ENCODE assay signal across 19 cellular contexts in the genomic region with DNA sequence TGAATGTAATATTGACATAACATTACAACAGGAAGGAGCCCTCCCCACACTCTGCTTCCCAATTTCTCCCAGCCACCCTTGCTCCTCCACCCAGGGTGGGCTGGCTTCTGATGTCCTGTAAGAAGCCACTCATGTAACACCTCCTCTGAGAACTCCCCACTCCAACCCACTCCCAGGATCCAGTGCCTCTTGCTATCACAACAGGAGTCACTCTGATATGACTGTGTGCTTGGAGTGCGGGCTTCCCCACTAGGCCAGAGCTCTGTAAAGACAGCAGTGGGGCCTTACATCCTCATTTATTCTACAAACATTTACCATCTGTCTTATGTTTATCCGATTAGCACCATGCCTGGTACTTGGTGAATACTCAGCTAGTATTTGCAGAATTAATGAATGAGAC.
DNase-seq lines count a peak whose midpoint lies in the region; ATAC-seq and TF ChIP-seq lines count a peak whose summit lies in the region.
"Had no signal": no experiment of that assay in that cellular context is flagged by ENCODE, and none has a peak within 500 bp of the region (broad histone marks: within the 10 kb centered on the region; RNA-seq: fewer than 3 reads in every experiment).

No MANE protein-coding gene starts in this region.

- H3K27ac ChIP-seq in right atrium auricular region = no peak overlapping the region
- H3K27ac ChIP-seq: 22Rv1, A549, C4-2B had no signal

- DNase-seq in NCI-H82 (lab: John Stamatoyannopoulos, UW) (peak; percentile 41), NCI-H82 treated with DMSO at 0.1 percent for 48 hours (lab: John Stamatoyannopoulos, UW; ENCODE audit: unreplicated experiment) (no peak), right atrium auricular region (ENCODE audit: low spot score) (peak; percentile 32), Right ventricle myocardium superior (no peak), osteocyte (ENCODE audit: extremely low spot score, unreplicated experiment) (peak; percentile 56), islet precursor cell (no peak), NCI-H748 treated with DMSO at 0.1 percent for 48 hours (lab: John Stamatoyannopoulos, UW) (no peak)
- DNase-seq: AML-193; Caco-2; CD4-positive, alpha-beta T cell; DMS153; DMS79; GDM1; H9 had no signal

- no peaks in the 10 kb centered on the region for H3K4me1 ChIP-seq in right atrium auricular region
- H3K4me1 ChIP-seq: A549, Caco-2 had no signal

- intact Hi-C loops in Right ventricle myocardium superior (cut with DNase I) = no loop called here

- peaks cover 23% of the 10 kb centered on the region for H3K9me3 Mint-ChIP-seq in osteocyte (ENCODE audit: unreplicated experiment)

- no peak overlapping the region for H3K27ac Mint-ChIP-seq in osteocyte (ENCODE audit: unreplicated experiment)
- H3K27ac Mint-ChIP-seq: CD4-positive, alpha-beta T cell; H9 had no signal

- no peak for TF ChIP-seq CTCF in right atrium auricular region (IDR thresholded peaks at IDR 0.05)
- no peak for TF ChIP-seq CTCF in osteocyte (IDR thresholded peaks at IDR 0.05)

- H3K4me1 Mint-ChIP-seq in osteocyte (ENCODE audit: unreplicated experiment) = no peaks in the 10 kb centered on the region
- H3K4me1 Mint-ChIP-seq: H9 had no signal

- peaks cover 0 to 25% of the 10 kb centered on the region in 2 donors for H3K9me3 ChIP-seq in right atrium auricular region
- H3K9me3 ChIP-seq: A549, Caco-2 had no signal

- H3K27me3 Mint-ChIP-seq in osteocyte (ENCODE audit: unreplicated experiment) = peaks cover 42% of the 10 kb centered on the region
- H3K27me3 Mint-ChIP-seq: CD4-positive, alpha-beta T cell had no signal

- peaks cover 3% of the 10 kb centered on the region for H3K36me3 Mint-ChIP-seq in osteocyte (ENCODE audit: unreplicated experiment)

- H3K4me3 ChIP-seq in right atrium auricular region = no peak overlapping the region
- H3K4me3 ChIP-seq: A549 had no signal

- no peaks in the 10 kb centered on the region for H3K27me3 ChIP-seq in right atrium auricular region

- ATAC-seq in Right ventricle myocardium superior (ENCODE audit: poor library complexity) = no peak
- no peak for ATAC-seq in GM21360 (IDR thresholded peaks at IDR 0.05; ENCODE audit: unreplicated experiment)
- ATAC-seq: A549, HepG2 had no signal

- H3K4me3 Mint-ChIP-seq in osteocyte (ENCODE audit: unreplicated experiment) = no peak overlapping the region
- H3K4me3 Mint-ChIP-seq: CD4-positive, alpha-beta T cell; H9 had no signal

- no peaks in the 10 kb centered on the region for H3K36me3 ChIP-seq in right atrium auricular region

Comparison
In these comparisons a context has a peak if more than half of its experiments do, and no peak if none do; other contexts are left out.
1. DNase-seq: peak in NCI-H82 (single experiment), right atrium auricular region (single experiment) and osteocyte (single experiment); none in NCI-H82 treated with DMSO at 0.1 percent for 48 hours (single experiment), Right ventricle myocardium superior (single experiment), islet precursor cell (single experiment) and NCI-H748 treated with DMSO at 0.1 percent for 48 hours (single experiment).